In genomic region chr6:119201486-119201885, GRCh38 we compare ENCODE assay signal across 16 cellular contexts.
"Had no signal": no experiment of that assay in that cellular context is flagged by ENCODE, and none has a peak within 500 bp of the region (broad histone marks: within the 10 kb centered on the region; RNA-seq: fewer than 3 reads in every experiment).

No MANE protein-coding gene starts in this region.

- H3K27me3 ChIP-seq: body of pancreas, gastrocnemius medialis, tibial nerve had no signal

- DNase-seq: activated CD4-positive, alpha-beta T cell treated with anti-CD3 and anti-CD28 coated beads, Interleukin-2, amount 50 U/mL, for 4 hours; activated T-cell treated with anti-CD3 and anti-CD28 coated beads, Interleukin-2, amount 50 U/mL, for 1 hour; body of pancreas; central memory CD4-positive, alpha-beta T cell; effector CD8-positive, alpha-beta T cell; gastrocnemius medialis; kidney; left ventricle myocardium superior; mesenchymal stem cell; nephron progenitor cell; stimulated activated CD4-positive, alpha-beta T cell treated with anti-CD3 and anti-CD28 coated beads, Interleukin-2, amount 100 ng/mL, for 24 hours; stimulated activated naive B cell treated with anti-CD40 and anti-IgM and Interleukin-4, amounts not matched to agents 10 μg/mL and 1 μg/mL and 100 μg/mL, for 72 hours had no signal

- H3K4me1 ChIP-seq: gastrocnemius medialis had no signal

- H3K27ac ChIP-seq: coronary artery, gastrocnemius medialis, tibial nerve had no signal

- H3K9me3 ChIP-seq: body of pancreas, gastrocnemius medialis, tibial nerve had no signal

- H3K36me3 ChIP-seq: gastrocnemius medialis had no signal

- H3K4me3 ChIP-seq: body of pancreas, coronary artery, gastrocnemius medialis, tibial nerve had no signal

- ATAC-seq: activated CD4-positive, CD25-positive, alpha-beta regulatory T cell treated with anti-CD3 and anti-CD28 coated beads, Interleukin-2, amount 50 U/mL, for 24 hours; gastrocnemius medialis; left ventricle myocardium superior; sciatic nerve; stimulated activated naive B cell treated with anti-CD40 and anti-IgM and Interleukin-4, amounts not matched to agents 10 μg/mL and 1 μg/mL and 100 μg/mL, for 72 hours had no signal
